In genomic region chr1:59487335-59488031, GRCh38 we compare ENCODE assay signal across 14 cellular contexts.
DNase-seq lines count a peak whose midpoint lies in the region; ATAC-seq, FAIRE-seq and TF ChIP-seq lines count a peak whose summit lies in the region.
"Had no signal": no experiment of that assay in that cellular context is flagged by ENCODE, and none has a peak within 500 bp of the region (broad histone marks: within the 10 kb centered on the region; RNA-seq: fewer than 3 reads in every experiment).

No MANE protein-coding gene starts in this region.

- no peak overlapping the region for H3K4me3 ChIP-seq in IMR-90 (ENCODE audit: insufficient read depth, low read depth, low read length)
- no peak overlapping the region for H3K4me3 ChIP-seq in body of pancreas
- H3K4me3 ChIP-seq in keratinocyte (ENCODE audit: control insufficient read depth in 2 of 3, extremely low read depth in 1 of 3, insufficient read depth in 2 of 3, low read depth in 1 of 3, low read length in 3 of 3), result peak overlapping the region in 1 of 3 experiments; percentile 9
- H3K4me3 ChIP-seq: cardiac muscle cell, tibial nerve had no signal

- H4K91ac ChIP-seq in IMR-90 (ENCODE audit: insufficient read depth, low read depth, low read length), result no peak overlapping the region

- H3K9ac ChIP-seq in IMR-90 (ENCODE audit: low read depth, low read length) (no peak overlapping the region), keratinocyte (ENCODE audit: control insufficient read depth, extremely low read depth, insufficient read depth, low read length) (peak overlapping the region; percentile 33)

- H3K36me3 ChIP-seq in IMR-90 (ENCODE audit: control insufficient read depth, insufficient read depth, low read length), result no peaks in the 10 kb centered on the region
- no peaks in the 10 kb centered on the region for H3K36me3 ChIP-seq in body of pancreas (replicated peaks in 1 of 2; ENCODE audit: insufficient read depth in 1 of 2, low read depth in 2 of 2)
- no peaks in the 10 kb centered on the region for H3K36me3 ChIP-seq in keratinocyte (ENCODE audit: control insufficient read depth in 2 of 2, extremely low read depth in 1 of 2, insufficient read depth in 2 of 2, low read length in 2 of 2)
- H3K36me3 ChIP-seq: cardiac muscle cell, tibial nerve had no signal

- TF ChIP-seq CTCF in IMR-90 (conservative IDR thresholded peaks at IDR 0.05; ENCODE audit: low read depth, low read length), result no peak
- TF ChIP-seq CTCF in body of pancreas (IDR thresholded peaks at IDR 0.05), result no peak
- no peak for TF ChIP-seq CTCF in keratinocyte (optimal IDR thresholded peaks at IDR 0.05 in 1 of 3, IDR thresholded peaks at IDR 0.05 in 1 of 3, conservative IDR thresholded peaks at IDR 0.05 in 1 of 3; ENCODE audit: extremely low read depth in 1 of 3, insufficient read depth in 2 of 3, low read length in 3 of 3)

- CTCF ChIA-PET in IMR-90 (lab: Yijun Ruan, JAX), result interaction anchor here (0.5 kb wide), 1 partner anchor 159 kb away, joined by 3 read pairs; no protein-coding TSS in a partner anchor
- CTCF ChIA-PET in T-cell (lab: Charles Lee), result no interaction called here

- WGBS in IMR-90 (ENCODE audit: extremely low coverage in 2 of 2, insufficient read length in 1 of 2), 2 experiments, result 50% methylated on average over 1 of the region's 2 CpGs; no CpG with 5 or more reads in 1 of the 2 experiments
- 87 to 92% methylated on average over 2 of the region's 2 CpGs for WGBS in body of pancreas, 2 donors

- no peak overlapping the region for H2BK15ac ChIP-seq in IMR-90 (ENCODE audit: low read depth, low read length)

- H3K27me3 Mint-ChIP-seq in activated CD4-positive, alpha-beta T cell treated with anti-CD3 and anti-CD28 coated beads, Interleukin-2, amount 10 ng/mL, durations not matched to agents 24 days and 14 days, result peaks cover 2% of the 10 kb centered on the region
- no peaks in the 10 kb centered on the region for H3K27me3 Mint-ChIP-seq in T-cell

- H3K27me3 ChIP-seq in IMR-90 (ENCODE audit: control insufficient read depth, insufficient read depth, low read length) (no peaks in the 10 kb centered on the region), body of pancreas (no peaks in the 10 kb centered on the region), keratinocyte (ENCODE audit: control insufficient read depth, extremely low read depth, insufficient read depth, low read length) (no peaks in the 10 kb centered on the region)
- H3K27me3 ChIP-seq: cardiac muscle cell, tibial nerve had no signal

- no TSS peak for BruUV-seq in IMR-90 (replicated peaks; lab: Mats Ljungman, UMichigan)

- H2AFZ ChIP-seq in IMR-90 (replicated peaks; ENCODE audit: low read length, poor library complexity) (peak overlapping the region; percentile 69), keratinocyte (ENCODE audit: control insufficient read depth, low read length) (peak overlapping the region; percentile 74)

- peaks cover 6% of the 10 kb centered on the region for H3K4me1 Mint-ChIP-seq in activated CD4-positive, alpha-beta T cell treated with anti-CD3 and anti-CD28 coated beads, Interleukin-2, amount 10 ng/mL, durations not matched to agents 24 days and 14 days
- H3K4me1 Mint-ChIP-seq in T-cell, result peaks cover 0 to 2% (median 0%) of the 10 kb centered on the region in 3 donors

- peak overlapping the region; percentile 18; the same call in 1 of the 2 replicates for H3K18ac ChIP-seq in IMR-90 (ENCODE audit: low read depth, low read length)

- no peaks in the 10 kb centered on the region for H3K79me2 ChIP-seq in keratinocyte (ENCODE audit: control insufficient read depth, insufficient read depth, low read length)

- peak; percentile 56 for DNase-seq in A172 (ENCODE audit: low spot score)
- DNase-seq in IMR-90, result peak; percentile 34
- DNase-seq in body of pancreas, result no peak
- peak; percentile 25 for DNase-seq in keratinocyte (ENCODE audit: low read depth, low spot score)
- DNase-seq in activated CD4-positive, alpha-beta T cell treated with anti-CD3 and anti-CD28 coated beads, Interleukin-2, amount 10 ng/mL, durations not matched to agents 24 days and 14 days, result no peak
- DNase-seq in LoVo (ENCODE audit: low spot score), result no peak
- no peak for DNase-seq in NCI-H187 (lab: John Stamatoyannopoulos, UW)
- no peak for DNase-seq in T-cell
- DNase-seq: activated CD4-positive, alpha-beta T cell treated with anti-CD3 and anti-CD28 coated beads, Interleukin-2, amount 50 U/mL, for 4 hours; activated effector memory CD4-positive, alpha-beta T cell treated with Interleukin-2 at 50 U/mL for 16 hours; NCI-H2171; stimulated activated CD8-positive, alpha-beta memory T cell treated with anti-CD3 and anti-CD28 coated beads, Interleukin-4, amount 100 ng/mL, for 48 hours had no signal

- TF ChIP-seq RAD21 in IMR-90 (IDR thresholded peaks at IDR 0.05; ENCODE audit: low read length), result no peak

- H3K4me1 ChIP-seq in IMR-90 (ENCODE audit: control insufficient read depth, insufficient read depth, low read length), result peaks cover 5% of the 10 kb centered on the region; the same call in 1 of the 2 replicates
- H3K4me1 ChIP-seq in body of pancreas, result peaks cover 4% of the 10 kb centered on the region
- peaks cover 39% of the 10 kb centered on the region for H3K4me1 ChIP-seq in keratinocyte (ENCODE audit: control insufficient read depth, extremely low read depth, insufficient read depth, low read length)

- peaks cover 15% of the 10 kb centered on the region for H3K9me1 ChIP-seq in IMR-90 (ENCODE audit: insufficient read depth, low read length)
- H3K9me1 ChIP-seq in keratinocyte (ENCODE audit: control insufficient read depth, extremely low read depth, insufficient read depth, low read length), result no peaks in the 10 kb centered on the region

- dilution Hi-C loops in IMR-90 (cut with HindIII; ENCODE audit: low sequenced_read_pairs, unreplicated experiment) (no loop called here), keratinocyte (cut with MboI; ENCODE audit: extremely low pct_ligation_motif_present, low sequenced_read_pairs) (no loop called here)

- H2BK5ac ChIP-seq in IMR-90 (ENCODE audit: low read depth, low read length, poor library complexity, severe bottlenecking), result no peak overlapping the region

- no peak overlapping the region for H3K4me3 Mint-ChIP-seq in activated CD4-positive, alpha-beta T cell treated with anti-CD3 and anti-CD28 coated beads, Interleukin-2, amount 10 ng/mL, durations not matched to agents 24 days and 14 days
- no peak overlapping the region for H3K4me3 Mint-ChIP-seq in T-cell

- no peaks in the 10 kb centered on the region for H3K36me3 Mint-ChIP-seq in activated CD4-positive, alpha-beta T cell treated with anti-CD3 and anti-CD28 coated beads, Interleukin-2, amount 10 ng/mL, durations not matched to agents 24 days and 14 days (ENCODE audit: low read depth)
- H3K36me3 Mint-ChIP-seq in T-cell, result no peaks in the 10 kb centered on the region

- H3K9me3 ChIP-seq in IMR-90 (ENCODE audit: control insufficient read depth, insufficient read depth, low read length) (no peaks in the 10 kb centered on the region), body of pancreas (no peaks in the 10 kb centered on the region), keratinocyte (ENCODE audit: control insufficient read depth, low read depth, low read length) (no peaks in the 10 kb centered on the region)

- ATAC-seq in IMR-90 (ENCODE audit: low read depth), result peak; percentile 57
- peak; percentile 21 for ATAC-seq in body of pancreas
- ATAC-seq in T-cell (replicated peaks in 1 of 4), result no peak

- POLR2A ChIA-PET in IMR-90 (lab: Charles Lee; ENCODE audit: unreplicated experiment) (no interaction called here), T-cell (lab: Charles Lee) (no interaction called here)

- H3K14ac ChIP-seq in IMR-90 (replicated peaks; ENCODE audit: low read depth, low read length), result no peak overlapping the region; the same call in 1 of the 2 replicates

- peak overlapping the region; percentile 57; the same call in 1 of the 2 replicates for H3K4ac ChIP-seq in IMR-90 (ENCODE audit: low read depth, low read length)

- no peaks in the 10 kb centered on the region for H4K20me1 ChIP-seq in IMR-90 (ENCODE audit: insufficient read depth, low read length)
- H4K20me1 ChIP-seq in keratinocyte (ENCODE audit: control insufficient read depth, extremely low read depth, insufficient read depth, low read length), result no peaks in the 10 kb centered on the region

- H3K27ac Mint-ChIP-seq in activated CD4-positive, alpha-beta T cell treated with anti-CD3 and anti-CD28 coated beads, Interleukin-2, amount 10 ng/mL, durations not matched to agents 24 days and 14 days, result no peak overlapping the region
- no peak overlapping the region for H3K27ac Mint-ChIP-seq in T-cell

- H3K9me3 Mint-ChIP-seq in activated CD4-positive, alpha-beta T cell treated with anti-CD3 and anti-CD28 coated beads, Interleukin-2, amount 10 ng/mL, durations not matched to agents 24 days and 14 days, result no peaks in the 10 kb centered on the region
- no peaks in the 10 kb centered on the region for H3K9me3 Mint-ChIP-seq in T-cell

- intact Hi-C loops in IMR-90 (cut with micrococcal nuclease), result no loop called here
- intact Hi-C loops in body of pancreas (cut with DNase I), result no loop called here
- intact Hi-C loops in activated CD4-positive, alpha-beta T cell treated with anti-CD3 and anti-CD28 coated beads, Interleukin-2, amount 10 ng/mL, durations not matched to agents 24 days and 14 days (cut with micrococcal nuclease), result no loop called here

- in situ Hi-C loops in IMR-90 (cut with MboI; ENCODE audit: low sequenced_read_pairs), result no loop called here

- no peak overlapping the region for H3K56ac ChIP-seq in IMR-90 (ENCODE audit: extremely low read depth, insufficient read depth, low read length)

- H2BK120ac ChIP-seq in IMR-90 (ENCODE audit: low read depth, low read length), result 0 out of 2 replicates have a peak overlapping the region, but pooled peaks have one; percentile 16

- H3K27ac ChIP-seq in IMR-90 (ENCODE audit: insufficient read depth, low read length), result no peak overlapping the region
- H3K27ac ChIP-seq in body of pancreas, result no peak overlapping the region
- peak overlapping the region; percentile 76 for H3K27ac ChIP-seq in keratinocyte (ENCODE audit: control insufficient read depth, insufficient read depth, low read length)
- H3K27ac ChIP-seq: cardiac muscle cell, tibial nerve had no signal

- TF ChIP-seq POLR2A in IMR-90 (IDR thresholded peaks at IDR 0.05; ENCODE audit: low read depth, low read length) (no peak), body of pancreas (IDR thresholded peaks at IDR 0.05) (no peak)

- no peak overlapping the region for H2AK9ac ChIP-seq in IMR-90 (replicated peaks; ENCODE audit: low read depth, low read length, poor library complexity)

- no peak overlapping the region for H3K23ac ChIP-seq in IMR-90 (ENCODE audit: low read depth, low read length)

- no peak overlapping the region for H2AK5ac ChIP-seq in IMR-90 (ENCODE audit: low read depth, low read length)

- H3K4me2 ChIP-seq in IMR-90 (ENCODE audit: low read depth, low read length), result no peak overlapping the region
- H3K4me2 ChIP-seq in keratinocyte (ENCODE audit: control insufficient read depth, extremely low read depth, insufficient read depth, low read depth, low read length), result peak overlapping the region; percentile 65

- 0 out of 4 replicates have a peak, but pooled peaks cover 0 to 4% of the 10 kb centered on the region in 2 experiments for H3K79me1 ChIP-seq in IMR-90 (ENCODE audit: low read depth in 1 of 2, low read length in 2 of 2)

- H4K5ac ChIP-seq in IMR-90 (ENCODE audit: low read depth, low read length), result no peak overlapping the region

- peak; percentile 98 for FAIRE-seq in keratinocyte (lab: Jason Lieb, UNC)

- 0 out of 4 replicates have a peak overlapping the region, but pooled peaks of 1 of the 2 experiments have one; percentile 11 for H4K8ac ChIP-seq in IMR-90 (ENCODE audit: low read depth in 2 of 2, low read length in 2 of 2)

- peak overlapping the region; percentile 11; the same call in 1 of the 2 replicates for H2BK20ac ChIP-seq in IMR-90 (ENCODE audit: low read depth, low read length)

Comparison
In these comparisons a context has a peak if more than half of its experiments do, and no peak if none do; other contexts are left out.
1. DNase-seq: peak in A172 (single experiment), IMR-90 (single experiment) and keratinocyte (single experiment); none in body of pancreas (0 of 4), activated CD4-positive, alpha-beta T cell treated with anti-CD3 and anti-CD28 coated beads, Interleukin-2, amount 10 ng/mL, durations not matched to agents 24 days and 14 days (single experiment), LoVo (single experiment), NCI-H187 (0 of 2) and T-cell (0 of 34).
2. ATAC-seq: peak in IMR-90 (single experiment) and body of pancreas (single experiment); none in T-cell (0 of 4).